ENCODE assay signal across 1 cellular context in genomic region chr12:75784591-75784990, GRCh38.
TF ChIP-seq lines count a peak whose summit lies in the region.

No MANE protein-coding gene starts in this region.

TF ChIP-seq in HepG2, 621 proteins besides CTCF, POLR2A, EP300 and RAD21 (continued from another document):
- TF ChIP-seq ATF3 (CRISPR knock-in tag; IDR thresholded peaks at IDR 0.05) (peak; percentile 48), ZNF670 (CRISPR knock-in tag; IDR thresholded peaks at IDR 0.05; ENCODE audit: borderline replicate concordance) (no peak), CBFB (CRISPR knock-in tag; IDR thresholded peaks at IDR 0.05) (no peak), RBM39 (IDR thresholded peaks at IDR 0.05; ENCODE audit: low read depth, low read length, poor library complexity, severe bottlenecking) (no peak), FOXA3 (CRISPR knock-in tag; IDR thresholded peaks at IDR 0.05) (peak; percentile 48; the same call in 1 of the 2 replicates)
